ENCODE assay signal across 17 cellular contexts in genomic region chr10:7971949-7972348, GRCh38.
"Had no signal": no experiment of that assay in that cellular context is flagged by ENCODE, and none has a peak within 500 bp of the region (broad histone marks: within the 10 kb centered on the region; RNA-seq: fewer than 3 reads in every experiment).

No MANE protein-coding gene starts in this region.

- FAIRE-seq: small intestine had no signal

- H3K27me3 ChIP-seq: hepatocyte had no signal

- H3K9me3 ChIP-seq: mucosa of descending colon had no signal

- H3K4me3 ChIP-seq: coronary artery, hepatocyte, lung, mucosa of descending colon had no signal

- ATAC-seq: left colon, left ventricle myocardium superior, mucosa of descending colon, natural killer cell, right cardiac atrium had no signal

- H3K4me2 ChIP-seq: hepatocyte had no signal

- H3K27ac ChIP-seq: coronary artery, hepatocyte had no signal

- DNase-seq: effector memory CD4-positive, alpha-beta T cell; foreskin melanocyte; head of caudate nucleus; left colon; left ventricle myocardium superior; mucosa of descending colon; natural killer cell; posterior cingulate gyrus; right cardiac atrium; small intestine; stimulated activated CD4-positive, alpha-beta T cell treated with anti-CD3 and anti-CD28 coated beads, Interleukin-12 subunit alpha, Interleukin-12 subunit beta, amount 100 ng/mL, for 4 hours; stimulated activated CD4-positive, alpha-beta T cell treated with anti-CD3 and anti-CD28 coated beads, Interleukin-2, amount 100 ng/mL, for 48 hours; stimulated activated naive CD4-positive, alpha-beta T cell treated with Interleukin-2 at 50 U/mL for 16 hours; trophoblast cell had no signal

- H3K79me2 ChIP-seq: hepatocyte had no signal

- H2AFZ ChIP-seq: hepatocyte had no signal
